ENCODE assay signal across 18 cellular contexts in the genomic region with DNA sequence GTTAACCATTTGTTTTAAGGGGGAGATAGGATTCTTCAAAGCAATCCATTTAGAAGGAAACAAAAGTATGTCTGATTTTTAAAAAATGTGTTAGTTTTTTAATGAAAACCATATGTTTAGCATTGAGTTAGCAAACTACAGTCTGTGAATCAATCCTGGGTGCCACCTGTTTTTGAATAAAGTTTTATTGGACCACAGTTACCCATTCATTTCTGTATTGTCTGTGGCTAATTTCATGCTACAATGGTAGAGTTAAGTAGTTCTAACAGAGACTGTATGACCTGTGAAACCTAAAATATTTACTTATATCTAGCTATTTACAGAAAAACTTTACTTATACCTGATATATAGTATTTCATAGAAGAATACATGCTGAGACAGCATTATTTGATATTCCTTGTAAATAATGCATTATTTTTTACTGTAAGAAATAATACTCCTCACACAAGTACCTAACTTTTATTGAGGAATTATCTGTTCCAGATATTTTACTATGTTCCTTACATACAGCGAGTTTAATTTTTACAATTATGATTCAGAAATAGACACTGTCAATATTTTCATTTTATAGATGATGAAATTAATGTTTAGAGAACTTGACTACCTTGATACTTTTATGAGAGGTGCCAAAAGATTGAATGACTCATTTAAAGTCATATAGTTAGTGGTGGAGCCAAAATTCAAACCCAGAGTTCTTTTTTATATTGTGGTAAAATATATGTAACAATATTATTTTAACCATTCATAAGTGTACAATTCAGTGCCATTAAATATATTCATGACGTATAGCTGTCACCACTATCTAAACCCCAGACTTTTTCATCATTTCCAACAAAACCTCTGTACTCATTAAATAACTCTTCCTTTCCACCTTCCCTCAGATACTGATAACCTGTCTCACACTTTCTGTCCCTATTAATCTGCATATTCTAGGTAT.
DNase-seq lines count a peak whose midpoint lies in the region; ATAC-seq, FAIRE-seq and TF ChIP-seq lines count a peak whose summit lies in the region.
"Had no signal": no experiment of that assay in that cellular context is flagged by ENCODE, and none has a peak within 500 bp of the region (broad histone marks: within the 10 kb centered on the region; RNA-seq: fewer than 3 reads in every experiment).

No MANE protein-coding gene starts in this region.

- FAIRE-seq in K562 (lab: Jason Lieb, UNC) (no peak), kidney (lab: Jason Lieb, UNC) (peak; percentile 30)
- FAIRE-seq: GM19239, H1 had no signal

- H3K36me3 Mint-ChIP-seq in MCF 10A (ENCODE audit: insufficient read depth, unreplicated experiment), result no peaks in the 10 kb centered on the region
- H3K36me3 Mint-ChIP-seq: CD8-positive, alpha-beta T cell had no signal

- no peak overlapping the region for H3K18ac ChIP-seq in IMR-90 (ENCODE audit: low read depth, low read length)

- H4K8ac ChIP-seq in IMR-90 (ENCODE audit: low read depth in 2 of 2, low read length in 2 of 2), result no peak overlapping the region

- H3K4me1 Mint-ChIP-seq in MCF 10A (ENCODE audit: insufficient read depth, unreplicated experiment), result no peaks in the 10 kb centered on the region
- H3K4me1 Mint-ChIP-seq: B cell, H9 had no signal

- H2AFZ ChIP-seq in mammary epithelial cell (ENCODE audit: low read depth, low read length) (no peak overlapping the region), IMR-90 (replicated peaks; ENCODE audit: low read length, poor library complexity) (no peak overlapping the region), K562 (ENCODE audit: low read depth, low read length) (no peak overlapping the region)

- BruUV-seq in MCF 10A (replicated peaks; lab: Mats Ljungman, UMichigan) (no TSS peak), mammary epithelial cell (replicated peaks; lab: Mats Ljungman, UMichigan) (no TSS peak), IMR-90 (replicated peaks; lab: Mats Ljungman, UMichigan) (no TSS peak), K562 (replicated peaks; lab: Mats Ljungman, UMichigan) (no TSS peak)

- dilution Hi-C loops in mammary epithelial cell (cut with HindIII; ENCODE audit: low sequenced_read_pairs), result no loop called here
- dilution Hi-C loops in IMR-90 (cut with HindIII; ENCODE audit: low sequenced_read_pairs, unreplicated experiment), result no loop called here

- H3K4me2 ChIP-seq in mammary epithelial cell (ENCODE audit: insufficient read depth, low read depth, low read length) (no peak overlapping the region), IMR-90 (ENCODE audit: low read depth, low read length) (no peak overlapping the region), K562 (ENCODE audit: insufficient read depth, low read length) (no peak overlapping the region)
- H3K4me2 ChIP-seq: BLaER1 treated with 17β-estradiol and CSF1 and Interleukin-3, amounts not matched to agents 10 nM and 100 nM had no signal

- in situ Hi-C loops in mammary epithelial cell (cut with MboI; ENCODE audit: low sequenced_read_pairs in 2 of 2), result no loop called here
- in situ Hi-C loops in IMR-90 (cut with MboI; ENCODE audit: low sequenced_read_pairs), result no loop called here
- in situ Hi-C loops in K562 (cut with MboI), result no loop called here

- TF ChIP-seq RAD21 in IMR-90 (IDR thresholded peaks at IDR 0.05; ENCODE audit: low read length), result no peak
- no peak for TF ChIP-seq RAD21 in K562 (CRISPR knock-in tag; conservative IDR thresholded peaks at IDR 0.05 in 1 of 2, IDR thresholded peaks at IDR 0.05 in 1 of 2)

- H3K9me3 Mint-ChIP-seq in MCF 10A (ENCODE audit: unreplicated experiment), result no peaks in the 10 kb centered on the region
- H3K9me3 Mint-ChIP-seq: CD8-positive, alpha-beta T cell had no signal

- H4K5ac ChIP-seq in IMR-90 (ENCODE audit: low read depth, low read length), result no peak overlapping the region

- POLR2A ChIA-PET in MCF 10A (lab: Yijun Ruan, JAX), result no interaction called here
- POLR2A ChIA-PET in IMR-90 (lab: Charles Lee; ENCODE audit: unreplicated experiment), result no interaction called here
- POLR2A ChIA-PET in K562 (lab: Yijun Ruan, JAX), result no interaction called here

- no peak overlapping the region for H3K23ac ChIP-seq in IMR-90 (ENCODE audit: low read depth, low read length)

- no peaks in the 10 kb centered on the region for H3K79me1 ChIP-seq in IMR-90 (ENCODE audit: low read depth in 1 of 2, low read length in 2 of 2)

- H3K27me3 ChIP-seq in mammary epithelial cell (ENCODE audit: insufficient read depth, low read length) (no peaks in the 10 kb centered on the region), IMR-90 (ENCODE audit: control insufficient read depth, insufficient read depth, low read length) (no peaks in the 10 kb centered on the region), K562 (ENCODE audit: control insufficient read depth in 2 of 2, insufficient read depth in 2 of 2, low read length in 2 of 2) (no peaks in the 10 kb centered on the region)
- H3K27me3 ChIP-seq: BLaER1 treated with 17β-estradiol and CSF1 and Interleukin-3, amounts not matched to agents 10 nM and 100 nM had no signal

- H2BK5ac ChIP-seq in IMR-90 (ENCODE audit: low read depth, low read length, poor library complexity, severe bottlenecking), result no peak overlapping the region

- no peak overlapping the region for H2AK9ac ChIP-seq in IMR-90 (replicated peaks; ENCODE audit: low read depth, low read length, poor library complexity)

- H3K14ac ChIP-seq in IMR-90 (replicated peaks; ENCODE audit: low read depth, low read length), result no peak overlapping the region

- H3K9me3 ChIP-seq in mammary epithelial cell (replicated peaks; ENCODE audit: insufficient read depth, low read length) (no peaks in the 10 kb centered on the region), IMR-90 (ENCODE audit: control insufficient read depth, insufficient read depth, low read length) (no peaks in the 10 kb centered on the region), K562 (replicated peaks; ENCODE audit: control insufficient read depth, insufficient read depth, low read depth, low read length) (no peaks in the 10 kb centered on the region; the same call in 1 of the 2 replicates), kidney (ENCODE audit: control insufficient read depth in 1 of 2, low read length in 2 of 2) (no peaks in the 10 kb centered on the region)
- H3K9me3 ChIP-seq: BLaER1 treated with 17β-estradiol and CSF1 and Interleukin-3, amounts not matched to agents 10 nM and 100 nM had no signal

- H3K4me3 ChIP-seq in mammary epithelial cell (replicated peaks in 1 of 3; ENCODE audit: insufficient read depth in 1 of 3, low read depth in 2 of 3, low read length in 3 of 3) (no peak overlapping the region), IMR-90 (ENCODE audit: insufficient read depth, low read depth, low read length) (no peak overlapping the region), K562 (no peak overlapping the region), kidney (ENCODE audit: low read length in 2 of 2) (no peak overlapping the region)
- H3K4me3 ChIP-seq: BLaER1 treated with 17β-estradiol and CSF1 and Interleukin-3, amounts not matched to agents 10 nM and 100 nM had no signal

- no peak overlapping the region for H2BK20ac ChIP-seq in IMR-90 (ENCODE audit: low read depth, low read length)

- peak; percentile 19 for DNase-seq in MCF 10A (ENCODE audit: unreplicated experiment)
- DNase-seq in mammary epithelial cell, result no peak
- no peak for DNase-seq in IMR-90
- DNase-seq in K562 (ENCODE audit: extremely low read depth in 1 of 4, low spot score in 3 of 4), result no peak
- DNase-seq in kidney, result no peak
- no peak for DNase-seq in NK-92 (lab: John Stamatoyannopoulos, UW; ENCODE audit: unreplicated experiment)
- no peak for DNase-seq in T1000 (lab: John Stamatoyannopoulos, UW)
- DNase-seq: 8988T; CD8-positive, alpha-beta T cell; DMS 273 treated with DMSO at 0.1 percent for 48 hours; DMS53; DND-41; EL; H9 had no signal

- no peak overlapping the region for H2AK5ac ChIP-seq in IMR-90 (ENCODE audit: low read depth, low read length)

- no peak overlapping the region for H3K27ac Mint-ChIP-seq in MCF 10A (ENCODE audit: low read depth, unreplicated experiment)
- H3K27ac Mint-ChIP-seq: B cell; CD8-positive, alpha-beta T cell; H9 had no signal

- no peaks in the 10 kb centered on the region for H3K9me1 ChIP-seq in IMR-90 (ENCODE audit: insufficient read depth, low read length)
- H3K9me1 ChIP-seq in K562 (ENCODE audit: control insufficient read depth, insufficient read depth, low read length), result no peaks in the 10 kb centered on the region

- H3K79me2 ChIP-seq in mammary epithelial cell (ENCODE audit: insufficient read depth, low read length) (no peaks in the 10 kb centered on the region), K562 (ENCODE audit: control insufficient read depth, insufficient read depth, low read length) (no peaks in the 10 kb centered on the region)

- H3K27ac ChIP-seq in mammary epithelial cell (ENCODE audit: insufficient read depth, low read depth, low read length), result no peak overlapping the region
- no peak overlapping the region for H3K27ac ChIP-seq in IMR-90 (ENCODE audit: insufficient read depth, low read length)
- H3K27ac ChIP-seq in K562 (ENCODE audit: extremely low read depth, low read depth, low read length), result no peak overlapping the region
- no peak overlapping the region for H3K27ac ChIP-seq in kidney (ENCODE audit: low read depth in 2 of 2, low read length in 2 of 2)
- H3K27ac ChIP-seq: BLaER1 treated with 17β-estradiol and CSF1 and Interleukin-3, amounts not matched to agents 10 nM and 100 nM had no signal

- H3K9ac ChIP-seq in mammary epithelial cell (ENCODE audit: insufficient read depth, low read length) (no peak overlapping the region), IMR-90 (ENCODE audit: low read depth, low read length) (no peak overlapping the region), K562 (ENCODE audit: insufficient read depth in 1 of 2, low read depth in 2 of 2, low read length in 2 of 2) (no peak overlapping the region), kidney (ENCODE audit: low read length in 2 of 2) (no peak overlapping the region)
- H3K9ac ChIP-seq: BLaER1 treated with 17β-estradiol and CSF1 and Interleukin-3, amounts not matched to agents 10 nM and 100 nM had no signal

- no peaks in the 10 kb centered on the region for H4K20me1 ChIP-seq in mammary epithelial cell (ENCODE audit: insufficient read depth, low read length)
- H4K20me1 ChIP-seq in IMR-90 (ENCODE audit: insufficient read depth, low read length), result no peaks in the 10 kb centered on the region
- no peaks in the 10 kb centered on the region for H4K20me1 ChIP-seq in K562 (replicated peaks; ENCODE audit: control insufficient read depth, insufficient read depth, low read length)
- H4K20me1 ChIP-seq: BLaER1 treated with 17β-estradiol and CSF1 and Interleukin-3, amounts not matched to agents 10 nM and 100 nM had no signal

- no peak overlapping the region for H2BK120ac ChIP-seq in IMR-90 (ENCODE audit: low read depth, low read length)

- H3K4ac ChIP-seq in IMR-90 (ENCODE audit: low read depth, low read length), result no peak overlapping the region

- CTCF ChIA-PET in MCF 10A (lab: Yijun Ruan, JAX) (no interaction called here), mammary epithelial cell (lab: Charles Lee; ENCODE audit: low non-redundant PET) (no interaction called here), IMR-90 (lab: Yijun Ruan, JAX) (no interaction called here), K562 (lab: Yijun Ruan, JAX; ENCODE audit: low intra/inter-chr PET ratio) (no interaction called here)

- TF ChIP-seq CTCF in MCF 10A (IDR thresholded peaks at IDR 0.05; ENCODE audit: unreplicated experiment) (no peak), mammary epithelial cell (conservative IDR thresholded peaks at IDR 0.05 in 1 of 2, IDR thresholded peaks at IDR 0.05 in 1 of 2; ENCODE audit: extremely low read depth in 1 of 2, insufficient read depth in 1 of 2, low read depth in 1 of 2, low read length in 2 of 2) (no peak), IMR-90 (conservative IDR thresholded peaks at IDR 0.05; ENCODE audit: low read depth, low read length) (no peak), K562 (IDR thresholded peaks at IDR 0.05 in 2 of 3, conservative IDR thresholded peaks at IDR 0.05 in 1 of 3; ENCODE audit: insufficient read depth in 2 of 3, low read depth in 1 of 3, low read length in 3 of 3) (no peak), kidney (IDR thresholded peaks at IDR 0.05; ENCODE audit: borderline replicate concordance, extremely low read depth, insufficient read depth) (no peak)

- H3K36me3 ChIP-seq in mammary epithelial cell (ENCODE audit: insufficient read depth, low read length) (no peaks in the 10 kb centered on the region), IMR-90 (ENCODE audit: control insufficient read depth, insufficient read depth, low read length) (no peaks in the 10 kb centered on the region), K562 (ENCODE audit: control insufficient read depth, insufficient read depth, low read length) (no peaks in the 10 kb centered on the region), kidney (ENCODE audit: control insufficient read depth in 1 of 2, insufficient read depth in 2 of 2, low read length in 2 of 2) (no peaks in the 10 kb centered on the region)
- H3K36me3 ChIP-seq: BLaER1 treated with 17β-estradiol and CSF1 and Interleukin-3, amounts not matched to agents 10 nM and 100 nM had no signal

- no peak overlapping the region for H4K91ac ChIP-seq in IMR-90 (ENCODE audit: insufficient read depth, low read depth, low read length)

- no peak overlapping the region for H3K56ac ChIP-seq in IMR-90 (ENCODE audit: extremely low read depth, insufficient read depth, low read length)

- no peak for ATAC-seq in IMR-90 (ENCODE audit: low read depth)
- no peak for ATAC-seq in K562
- ATAC-seq: CD8-positive, alpha-beta T cell had no signal

- 62% methylated on average over 2 of the region's 2 CpGs for WGBS in mammary epithelial cell (ENCODE audit: low coverage, missing lambda C conversion rate)
- WGBS in IMR-90 (ENCODE audit: extremely low coverage in 2 of 2, insufficient read length in 1 of 2), 2 experiments, result no CpG with 5 or more reads among the region's 2 CpGs
- WGBS in K562 (ENCODE audit: insufficient coverage, low coverage, missing lambda C conversion rate), result 49% methylated on average over 2 of the region's 2 CpGs

- no peak overlapping the region for H3K4me3 Mint-ChIP-seq in MCF 10A (ENCODE audit: unreplicated experiment)
- H3K4me3 Mint-ChIP-seq: B cell; CD8-positive, alpha-beta T cell; H9 had no signal

- TF ChIP-seq POLR2A in IMR-90 (IDR thresholded peaks at IDR 0.05; ENCODE audit: low read depth, low read length) (no peak), K562 (conservative IDR thresholded peaks at IDR 0.05) (no peak)

- TF ChIP-seq EP300 in K562 (IDR thresholded peaks at IDR 0.05; ENCODE audit: low read length), result no peak

- H3K4me1 ChIP-seq in mammary epithelial cell (ENCODE audit: insufficient read depth, low read length), result no peaks in the 10 kb centered on the region
- no peaks in the 10 kb centered on the region for H3K4me1 ChIP-seq in IMR-90 (ENCODE audit: control insufficient read depth, insufficient read depth, low read length)
- H3K4me1 ChIP-seq in K562 (replicated peaks in 1 of 2; ENCODE audit: control insufficient read depth in 2 of 2, insufficient read depth in 2 of 2, low read length in 2 of 2), result peaks cover 0 to 5% of the 10 kb centered on the region in 2 experiments; a peak in 1 of 5 replicates
- no peaks in the 10 kb centered on the region for H3K4me1 ChIP-seq in kidney (ENCODE audit: control insufficient read depth in 1 of 2, insufficient read depth in 1 of 2, low read depth in 1 of 2, low read length in 2 of 2)
- H3K4me1 ChIP-seq: BLaER1 treated with 17β-estradiol and CSF1 and Interleukin-3, amounts not matched to agents 10 nM and 100 nM had no signal

- H3K27me3 Mint-ChIP-seq in MCF 10A (ENCODE audit: insufficient read depth, unreplicated experiment), result no peaks in the 10 kb centered on the region
- H3K27me3 Mint-ChIP-seq: B cell had no signal

- H2BK15ac ChIP-seq in IMR-90 (ENCODE audit: low read depth, low read length), result no peak overlapping the region

- intact Hi-C loops in MCF 10A (cut with micrococcal nuclease) (no loop called here), mammary epithelial cell (cut with micrococcal nuclease) (no loop called here), IMR-90 (cut with micrococcal nuclease) (no loop called here), K562 (cut with micrococcal nuclease) (no loop called here), kidney (cut with DNase I) (no loop called here)
